12 cellular contexts compared by ENCODE assay signal in genomic region chr11:12380565-12381325, GRCh38. TPM values are rescaled to one million over a fixed set of nuclear protein-coding genes. Genes with fewer than 3 reads are reported as not detected.
"Had no signal": no experiment of that assay in that cellular context is flagged by ENCODE, and none has a peak within 500 bp of the region (broad histone marks: within the 10 kb centered on the region; RNA-seq: fewer than 3 reads in every experiment).

No MANE protein-coding gene starts in this region.

- FAIRE-seq: colon had no signal

- H3K36me3 ChIP-seq: thyroid gland had no signal

- H3K4me3 ChIP-seq: ascending aorta, lung, thyroid gland had no signal

- ATAC-seq: activated CD8-positive, alpha-beta T cell treated with anti-CD3 and anti-CD28 coated beads, Interleukin-2, amount 10 ng/mL, durations not matched to agents 7 days and 5 days had no signal

- H3K9me3 ChIP-seq: ascending aorta, thyroid gland had no signal

- H3K27ac ChIP-seq: ascending aorta, thyroid gland, VCaP had no signal

- H3K27me3 ChIP-seq: ascending aorta, thyroid gland had no signal

- DNase-seq: activated CD8-positive, alpha-beta memory T cell treated with anti-CD3 and anti-CD28 coated beads, Interleukin-2, amount 50 U/mL, for 48 hours; activated CD8-positive, alpha-beta T cell treated with anti-CD3 and anti-CD28 coated beads, Interleukin-2, amount 10 ng/mL, durations not matched to agents 7 days and 5 days; activated naive CD4-positive, alpha-beta T cell; hypothalamus; T-helper 9 cell; thyroid gland had no signal

RNA-seq across cellular contexts. Expression of gene PARVA, which starts 3.4 kb away (rescaled TPM):
- total RNA-seq: activated CD8-positive, alpha-beta T cell treated with anti-CD3 and anti-CD28 coated beads, Interleukin-2, amount 10 ng/mL, durations not matched to agents 7 days and 5 days; activated T-helper 1 cell treated with anti-CD3 and anti-CD28 coated beads, Interleukin-12 subunit alpha, Interleukin-12 subunit beta, Interleukin-2, Interleukin-4 antibody, amounts not matched to agents 30 ng/mL and 10 ng/mL and 1 ng/mL, durations not matched to agents 14 hours and 24 hours and 36 hours; natural killer cell treated with Interleukin-12 subunit alpha and Interleukin-12 subunit beta and Interleukin-15 and Interleukin-18, amount 100 ng/mL, for 72 hours had no signal
